9 cellular contexts compared by ENCODE assay signal in genomic region chr11:117827521-117828511, GRCh38. TPM values are rescaled to one million over a fixed set of nuclear protein-coding genes. Genes with fewer than 3 reads are reported as not detected.
DNase-seq lines count a peak whose midpoint lies in the region; ATAC-seq and TF ChIP-seq lines count a peak whose summit lies in the region.
"Had no signal": no experiment of that assay in that cellular context is flagged by ENCODE, and none has a peak within 500 bp of the region (broad histone marks: within the 10 kb centered on the region; RNA-seq: fewer than 3 reads in every experiment).

No MANE protein-coding gene starts in this region.

- H3K27ac Mint-ChIP-seq in memory B cell, result peak overlapping the region; percentile 24

- H3K4me3 ChIP-seq in right cardiac atrium (ENCODE audit: low read length), result no peak overlapping the region
- no peak overlapping the region for H3K4me3 ChIP-seq in A673 (ENCODE audit: low read depth, low read length, poor library complexity, severe bottlenecking)

- H3K9me3 ChIP-seq in right cardiac atrium (ENCODE audit: control insufficient read depth, low read length) (no peaks in the 10 kb centered on the region), A673 (ENCODE audit: low read depth, low read length, poor library complexity, severe bottlenecking) (no peaks in the 10 kb centered on the region)

- H3K27ac ChIP-seq in right cardiac atrium (ENCODE audit: low read length) (no peak overlapping the region), A673 (ENCODE audit: low read depth, low read length, poor library complexity, severe bottlenecking) (no peak overlapping the region)

- WGBS in right cardiac atrium, result 69% methylated on average over 15 of the region's 15 CpGs

- no peaks in the 10 kb centered on the region for H3K27me3 ChIP-seq in right cardiac atrium (ENCODE audit: control insufficient read depth, insufficient read depth)
- no peaks in the 10 kb centered on the region for H3K27me3 ChIP-seq in A673 (replicated peaks; ENCODE audit: insufficient read depth, low read depth, low read length, poor library complexity)

- no TSS peak for BruUV-seq in A673 (replicated peaks; lab: Mats Ljungman, UMichigan)

- TF ChIP-seq POLR2A in GM18505 (IDR thresholded peaks at IDR 0.05; ENCODE audit: borderline replicate concordance, extremely low read depth, insufficient read depth, insufficient read length), result no peak

- H3K4me3 Mint-ChIP-seq in memory B cell, result no peak overlapping the region

- no peak for TF ChIP-seq CTCF in A673 (conservative IDR thresholded peaks at IDR 0.05; ENCODE audit: low read depth, low read length)

- H3K4me1 ChIP-seq in right cardiac atrium (ENCODE audit: control insufficient read depth, insufficient read depth, low read length) (peaks cover 8% of the 10 kb centered on the region), A673 (ENCODE audit: insufficient read depth, low read length, poor library complexity, severe bottlenecking) (no peaks in the 10 kb centered on the region)

- H3K27me3 Mint-ChIP-seq in memory B cell, result peaks cover 15% of the 10 kb centered on the region

- no peaks in the 10 kb centered on the region for H3K36me3 ChIP-seq in A673 (ENCODE audit: insufficient read depth, low read length, poor library complexity, severe bottlenecking)

- H3K4me1 Mint-ChIP-seq in memory B cell, result peaks cover 9% of the 10 kb centered on the region

- CTCF ChIA-PET in A673 (lab: Charles Lee), result no interaction called here

- intact Hi-C loops in left cardiac atrium (cut with DNase I), result no loop called here
- intact Hi-C loops in right cardiac atrium (cut with DNase I), result no loop called here
- intact Hi-C loops in A673 (cut with micrococcal nuclease; ENCODE audit: unreplicated experiment), result no loop called here

- no peaks in the 10 kb centered on the region for H3K36me3 Mint-ChIP-seq in memory B cell

- POLR2A ChIA-PET in A673 (lab: Charles Lee; ENCODE audit: low non-redundant PET), result no interaction called here

- DNase-seq in left cardiac atrium (peak; percentile 23), right cardiac atrium (no peak), memory B cell (ENCODE audit: low spot score in 2 of 2) (no peak), NCI-H774 (lab: John Stamatoyannopoulos, UW) (no peak), A673 (ENCODE audit: low spot score) (no peak)
- peak; percentile 69 for DNase-seq in activated effector memory CD4-positive, alpha-beta T cell treated with anti-CD3 and anti-CD28 coated beads, Interleukin-2, amount 50 U/mL, for 16 hours
- DNase-seq: NCI-H1436 treated with DMSO at 0.1 percent for 48 hours had no signal

- no peaks in the 10 kb centered on the region for H3K9me3 Mint-ChIP-seq in memory B cell

- no peak for ATAC-seq in left cardiac atrium
- ATAC-seq in right cardiac atrium, result no peak
- peak; percentile 67 for ATAC-seq in memory B cell (ENCODE audit: low read depth)
- ATAC-seq in GM21367 (IDR thresholded peaks at IDR 0.05; ENCODE audit: unreplicated experiment), result no peak
- no peak for ATAC-seq in GM18505 (IDR thresholded peaks at IDR 0.05; ENCODE audit: unreplicated experiment)

RNA-seq across cellular contexts. Expression of gene FXYD2, which starts 3.3 kb away (rescaled TPM):
- total RNA-seq in left cardiac atrium (1 to 10 TPM; 1.6 to 1.9 TPM), right cardiac atrium (1 to 10 TPM; 1.1 to 4.0 (median 1.9) TPM), A673 (2021) (not detected in 2 replicates)
- 2.1 TPM for polyA plus RNA-seq in right cardiac atrium

RNA-seq across cellular contexts. Expression of gene DSCAML1, which starts 30.8 kb away (rescaled TPM):
- total RNA-seq in left cardiac atrium (under 1 TPM; 0.76 to 0.88 TPM), right cardiac atrium (1 to 10 TPM in 2 of 4 donors, under 1 TPM in 2; 0.45 to 1.4 (median 1.1) TPM), A673 (2021) (not detected in 2 replicates)
- polyA plus RNA-seq in right cardiac atrium, result 0.70 TPM

RNA-seq across cellular contexts. Expression of gene FXYD6, which starts 48.6 kb away (rescaled TPM):
- total RNA-seq in left cardiac atrium (10 to 100 TPM; 31.2 to 37.6 TPM), right cardiac atrium (10 to 100 TPM; 36.1 to 47.8 (median 40.9) TPM), A673 (2021) (12.2 and 12.9 TPM in 2 replicates)
- polyA plus RNA-seq in right cardiac atrium, result 54.1 TPM

Comparison
In these comparisons a context has a peak if more than half of its experiments do, and no peak if none do; other contexts are left out.
1. DNase-seq: peak in left cardiac atrium (single experiment) and activated effector memory CD4-positive, alpha-beta T cell treated with anti-CD3 and anti-CD28 coated beads, Interleukin-2, amount 50 U/mL, for 16 hours (single experiment); none in right cardiac atrium (0 of 3), memory B cell (0 of 2), NCI-H774 (single experiment) and A673 (single experiment).